Comparison of ENCODE assay signal across 16 cellular contexts in genomic region chr17:3818786-3819185, GRCh38. TPM values are rescaled to one million over a fixed set of nuclear protein-coding genes. Genes with fewer than 3 reads are reported as not detected.
DNase-seq lines count a peak whose midpoint lies in the region; ATAC-seq and TF ChIP-seq lines count a peak whose summit lies in the region.
"Had no signal": no experiment of that assay in that cellular context is flagged by ENCODE, and none has a peak within 500 bp of the region (broad histone marks: within the 10 kb centered on the region; RNA-seq: fewer than 3 reads in every experiment).

No MANE protein-coding gene starts in this region.

- intact Hi-C loops in MCF 10A (cut with micrococcal nuclease) = no loop called here

- no TSS peak for BruUV-seq in MCF 10A (replicated peaks; lab: Mats Ljungman, UMichigan)

- H3K4me3 ChIP-seq in GM12865 (ENCODE audit: low read depth, low read length) = no peak overlapping the region

- POLR2A ChIA-PET in MCF 10A (lab: Yijun Ruan, JAX) = no interaction called here

- CTCF ChIA-PET in MCF 10A (lab: Yijun Ruan, JAX) = interaction anchor here (0.6 to 4.3 kb wide), 3 partner anchors 8 to 81 kb away, joined by 3 to 35 read pairs (median 14); no protein-coding TSS in a partner anchor

- no peak overlapping the region for H3K4me3 Mint-ChIP-seq in activated T-helper 17 cell treated with anti-CD3 and anti-CD28 coated beads, Interleukin-2, amount 50 U/mL, for 72 hours
- no peak overlapping the region for H3K4me3 Mint-ChIP-seq in MCF 10A (ENCODE audit: unreplicated experiment)
- H3K4me3 Mint-ChIP-seq: CD4-positive, CD25-positive, alpha-beta regulatory T cell had no signal

- H3K9me3 Mint-ChIP-seq in activated T-helper 17 cell treated with anti-CD3 and anti-CD28 coated beads, Interleukin-2, amount 50 U/mL, for 72 hours = no peaks in the 10 kb centered on the region
- H3K9me3 Mint-ChIP-seq in MCF 10A (ENCODE audit: unreplicated experiment) = no peaks in the 10 kb centered on the region

- H3K27me3 Mint-ChIP-seq in activated T-helper 17 cell treated with anti-CD3 and anti-CD28 coated beads, Interleukin-2, amount 50 U/mL, for 72 hours = no peaks in the 10 kb centered on the region
- no peaks in the 10 kb centered on the region for H3K27me3 Mint-ChIP-seq in MCF 10A (ENCODE audit: insufficient read depth, unreplicated experiment)
- H3K27me3 Mint-ChIP-seq: CD4-positive, CD25-positive, alpha-beta regulatory T cell had no signal

- ATAC-seq in activated T-helper 17 cell treated with anti-CD3 and anti-CD28 coated beads, Interleukin-2, amount 50 U/mL, for 72 hours (replicated peaks) = no peak

- peaks cover 99% of the 10 kb centered on the region for H3K36me3 Mint-ChIP-seq in activated T-helper 17 cell treated with anti-CD3 and anti-CD28 coated beads, Interleukin-2, amount 50 U/mL, for 72 hours (ENCODE audit: low read depth)
- H3K36me3 Mint-ChIP-seq in MCF 10A (ENCODE audit: insufficient read depth, unreplicated experiment) = peaks cover 84% of the 10 kb centered on the region

- no peaks in the 10 kb centered on the region for H3K4me1 Mint-ChIP-seq in activated T-helper 17 cell treated with anti-CD3 and anti-CD28 coated beads, Interleukin-2, amount 50 U/mL, for 72 hours
- no peaks in the 10 kb centered on the region for H3K4me1 Mint-ChIP-seq in MCF 10A (ENCODE audit: insufficient read depth, unreplicated experiment)

- peak; percentile 44 for DNase-seq in GM12865 (ENCODE audit: low read depth)
- DNase-seq in RPMI7951 (ENCODE audit: low read depth) = peak; percentile 9
- DNase-seq in globus pallidus (ENCODE audit: low spot score) = peak; percentile 26
- peak; percentile 55 for DNase-seq in pons (ENCODE audit: low spot score)
- DNase-seq in MCF 10A (ENCODE audit: unreplicated experiment) = no peak
- no peak for DNase-seq in activated CD4-positive, CD25-positive, alpha-beta regulatory T cell treated with anti-CD3 and anti-CD28 coated beads, Interleukin-2, amount 50 U/mL, for 72 hours
- DNase-seq: activated gamma-delta T cell; CD4-positive, CD25-positive, alpha-beta regulatory T cell; effector CD8-positive, alpha-beta T cell; KBM-7; NCI-H1436 treated with DMSO at 0.1 percent for 48 hours; NCI-H345; occipital lobe; small intestine; stimulated activated naive CD4-positive, alpha-beta T cell had no signal

- TF ChIP-seq CTCF in GM12865 (IDR thresholded peaks at IDR 0.05; ENCODE audit: insufficient read depth, low read depth, low read length, missing control alignments) (no peak), MCF 10A (IDR thresholded peaks at IDR 0.05; ENCODE audit: unreplicated experiment) (no peak)

- no peak overlapping the region for H3K27ac Mint-ChIP-seq in activated T-helper 17 cell treated with anti-CD3 and anti-CD28 coated beads, Interleukin-2, amount 50 U/mL, for 72 hours
- no peak overlapping the region for H3K27ac Mint-ChIP-seq in MCF 10A (ENCODE audit: low read depth, unreplicated experiment)

RNA-seq across cellular contexts. Expression of gene ITGAE, which starts 17.8 kb away (rescaled TPM):
- 56.0 and 66.8 TPM in 2 replicates for total RNA-seq in RPMI7951 (2014; rRNA removed; shearing (Covaris generic))
- total RNA-seq in activated T-helper 17 cell treated with anti-CD3 and anti-CD28 coated beads, Interleukin-2, amount 50 U/mL, for 72 hours = 10 to 100 TPM; 24.2 to 43.2 TPM
- 23.8 and 26.6 TPM in 2 replicates for total RNA-seq in MCF 10A (2022)

RNA-seq across cellular contexts. Expression of gene NCBP3, which starts 27.3 kb away (rescaled TPM):
- 7.9 and 9.7 TPM in 2 replicates for total RNA-seq in RPMI7951 (2014; rRNA removed; shearing (Covaris generic))
- 10 to 100 TPM; 30.8 to 40.4 TPM for total RNA-seq in activated T-helper 17 cell treated with anti-CD3 and anti-CD28 coated beads, Interleukin-2, amount 50 U/mL, for 72 hours
- 47.1 and 52.5 TPM in 2 replicates for total RNA-seq in MCF 10A (2022)

Comparison
In these comparisons a context has a peak if more than half of its experiments do, and no peak if none do; other contexts are left out.
1. DNase-seq: peak in GM12865 (single experiment), RPMI7951 (single experiment), globus pallidus (single experiment) and pons (single experiment); none in MCF 10A (single experiment) and activated CD4-positive, CD25-positive, alpha-beta regulatory T cell treated with anti-CD3 and anti-CD28 coated beads, Interleukin-2, amount 50 U/mL, for 72 hours (single experiment).